In genomic region chr10:11186330-11186729, GRCh38 we compare ENCODE assay signal across 21 cellular contexts.
A peak's percentile ranks its signal among the peaks of the same experiment; 100 is the strongest.
DNase-seq lines count a peak whose midpoint lies in the region; ATAC-seq and TF ChIP-seq lines count a peak whose summit lies in the region.
"Had no signal": no experiment of that assay in that cellular context is flagged by ENCODE, and none has a peak within 500 bp of the region (broad histone marks: within the 10 kb centered on the region; RNA-seq: fewer than 3 reads in every experiment).

No MANE protein-coding gene starts in this region.

- peak overlapping the region; percentile 52 for H3K27ac Mint-ChIP-seq in activated naive CD4-positive, alpha-beta T cell treated with anti-CD3 and anti-CD28 coated beads for 36 hours
- H3K27ac Mint-ChIP-seq in IgD-negative memory B cell = peak overlapping the region; percentile 79 to 93 (median 85)
- H3K27ac Mint-ChIP-seq in activated T-helper 17 cell treated with anti-CD3 and anti-CD28 coated beads, Interleukin-2, amount 50 U/mL, for 72 hours = peak overlapping the region; percentile 51
- H3K27ac Mint-ChIP-seq in naive thymus-derived CD8-positive, alpha-beta T cell = peak overlapping the region in 7 of 10 donors; percentile 16 to 74 (median 50)
- H3K27ac Mint-ChIP-seq: brain, mesothelial cell of epicardium, neural progenitor cell, type B pancreatic cell had no signal

- no peak for TF ChIP-seq CTCF in osteoblast (IDR thresholded peaks at IDR 0.05; ENCODE audit: extremely low read depth, low read depth, low read length)

- H4K20me1 ChIP-seq in osteoblast (ENCODE audit: insufficient read depth, low read length) = no peaks in the 10 kb centered on the region

- DNase-seq in activated naive CD4-positive, alpha-beta T cell treated with anti-CD3 and anti-CD28 coated beads for 36 hours = no peak
- DNase-seq in activated naive CD4-positive, alpha-beta T cell treated with anti-CD3 and anti-CD28 coated beads, Interleukin-2, amount 50 U/mL, for 16 hours = no peak
- DNase-seq in naive thymus-derived CD8-positive, alpha-beta T cell = no peak
- DNase-seq in osteoblast (ENCODE audit: insufficient read length, low spot score, missing footprints) (no peak), GF-D8 (lab: John Stamatoyannopoulos, UW) (no peak), midbrain (lab: John Stamatoyannopoulos, UW) (no peak)
- DNase-seq: DMS79 treated with DMSO at 0.1 percent for 48 hours, NCI-H1048, NCI-H1930, NCI-H226, psoas muscle, WERI-Rb-1 had no signal

- H2AFZ ChIP-seq in osteoblast (ENCODE audit: low read length) = no peak overlapping the region
- H2AFZ ChIP-seq: neural progenitor cell had no signal

- H3K9me3 Mint-ChIP-seq in activated naive CD4-positive, alpha-beta T cell treated with anti-CD3 and anti-CD28 coated beads for 36 hours = peaks cover 8% of the 10 kb centered on the region
- peaks cover 0 to 8% (median 6%) of the 10 kb centered on the region in 3 donors for H3K9me3 Mint-ChIP-seq in IgD-negative memory B cell
- no peaks in the 10 kb centered on the region for H3K9me3 Mint-ChIP-seq in activated T-helper 17 cell treated with anti-CD3 and anti-CD28 coated beads, Interleukin-2, amount 50 U/mL, for 72 hours
- peaks cover 0 to 14% (median 3%) of the 10 kb centered on the region in 9 donors for H3K9me3 Mint-ChIP-seq in naive thymus-derived CD8-positive, alpha-beta T cell
- H3K9me3 Mint-ChIP-seq: type B pancreatic cell had no signal

- H3K36me3 ChIP-seq in osteoblast (ENCODE audit: insufficient read depth, low read length) = no peaks in the 10 kb centered on the region
- H3K36me3 ChIP-seq: neural progenitor cell, WERI-Rb-1 had no signal

- no peak overlapping the region for H3K27ac ChIP-seq in osteoblast (ENCODE audit: low read depth, low read length)
- H3K27ac ChIP-seq: KMS-11, neural progenitor cell, psoas muscle, skin epidermis, WERI-Rb-1 had no signal

- H3K4me3 ChIP-seq in osteoblast (ENCODE audit: insufficient read depth, low read length) = no peak overlapping the region
- H3K4me3 ChIP-seq: neural progenitor cell, psoas muscle, skin epidermis had no signal

- H3K36me3 Mint-ChIP-seq in activated naive CD4-positive, alpha-beta T cell treated with anti-CD3 and anti-CD28 coated beads for 36 hours (ENCODE audit: low read depth) = peaks cover 66% of the 10 kb centered on the region
- peaks cover 20% of the 10 kb centered on the region for H3K36me3 Mint-ChIP-seq in IgD-negative memory B cell
- no peaks in the 10 kb centered on the region for H3K36me3 Mint-ChIP-seq in activated T-helper 17 cell treated with anti-CD3 and anti-CD28 coated beads, Interleukin-2, amount 50 U/mL, for 72 hours (ENCODE audit: low read depth)
- H3K36me3 Mint-ChIP-seq in naive thymus-derived CD8-positive, alpha-beta T cell = peaks cover 23 to 93% (median 52%) of the 10 kb centered on the region in 3 donors
- H3K36me3 Mint-ChIP-seq: type B pancreatic cell had no signal

- peaks cover 94% of the 10 kb centered on the region for H3K4me1 Mint-ChIP-seq in activated naive CD4-positive, alpha-beta T cell treated with anti-CD3 and anti-CD28 coated beads for 36 hours (ENCODE audit: low read depth)
- peaks cover 68 to 83% (median 78%) of the 10 kb centered on the region in 3 donors for H3K4me1 Mint-ChIP-seq in IgD-negative memory B cell
- peaks cover 77% of the 10 kb centered on the region for H3K4me1 Mint-ChIP-seq in activated T-helper 17 cell treated with anti-CD3 and anti-CD28 coated beads, Interleukin-2, amount 50 U/mL, for 72 hours
- peaks cover 59 to 100% (median 94%) of the 10 kb centered on the region in 4 donors for H3K4me1 Mint-ChIP-seq in naive thymus-derived CD8-positive, alpha-beta T cell

- H3K4me2 ChIP-seq in osteoblast (ENCODE audit: insufficient read depth, low read length) = no peak overlapping the region
- H3K4me2 ChIP-seq: KMS-11, neural progenitor cell had no signal

- H3K79me2 ChIP-seq in osteoblast (ENCODE audit: insufficient read depth, low read length) = no peaks in the 10 kb centered on the region

- CTCF ChIA-PET in activated naive CD4-positive, alpha-beta T cell treated with anti-CD3 and anti-CD28 coated beads for 36 hours (lab: Charles Lee) = no interaction called here

- peak; percentile 27 for ATAC-seq in activated T-helper 17 cell treated with anti-CD3 and anti-CD28 coated beads, Interleukin-2, amount 50 U/mL, for 72 hours (replicated peaks)
- no peak for ATAC-seq in naive thymus-derived CD8-positive, alpha-beta T cell
- ATAC-seq: Panc1, psoas muscle had no signal

- H3K27me3 ChIP-seq in osteoblast (ENCODE audit: insufficient read depth, low read length) = no peaks in the 10 kb centered on the region
- H3K27me3 ChIP-seq: neural progenitor cell had no signal

- H3K9me3 ChIP-seq in osteoblast (ENCODE audit: low read depth, low read length) = no peaks in the 10 kb centered on the region
- H3K9me3 ChIP-seq: psoas muscle had no signal

- H3K4me1 ChIP-seq in osteoblast (ENCODE audit: insufficient read depth, low read length) = no peaks in the 10 kb centered on the region

- intact Hi-C loops in activated naive CD4-positive, alpha-beta T cell treated with anti-CD3 and anti-CD28 coated beads for 36 hours (cut with micrococcal nuclease) = no loop called here

- no peak overlapping the region for H3K4me3 Mint-ChIP-seq in activated naive CD4-positive, alpha-beta T cell treated with anti-CD3 and anti-CD28 coated beads for 36 hours
- H3K4me3 Mint-ChIP-seq in IgD-negative memory B cell = peak overlapping the region; percentile 1 to 81 (median 42)
- H3K4me3 Mint-ChIP-seq in activated T-helper 17 cell treated with anti-CD3 and anti-CD28 coated beads, Interleukin-2, amount 50 U/mL, for 72 hours = no peak overlapping the region
- H3K4me3 Mint-ChIP-seq in naive thymus-derived CD8-positive, alpha-beta T cell = peak overlapping the region in 8 of 10 donors; percentile 2 to 67 (median 52)
- H3K4me3 Mint-ChIP-seq: brain, mesothelial cell of epicardium, neural progenitor cell, type B pancreatic cell had no signal

- H3K27me3 Mint-ChIP-seq in activated naive CD4-positive, alpha-beta T cell treated with anti-CD3 and anti-CD28 coated beads for 36 hours (ENCODE audit: low read depth) = no peaks in the 10 kb centered on the region
- no peaks in the 10 kb centered on the region for H3K27me3 Mint-ChIP-seq in IgD-negative memory B cell
- H3K27me3 Mint-ChIP-seq in activated T-helper 17 cell treated with anti-CD3 and anti-CD28 coated beads, Interleukin-2, amount 50 U/mL, for 72 hours = no peaks in the 10 kb centered on the region
- H3K27me3 Mint-ChIP-seq in naive thymus-derived CD8-positive, alpha-beta T cell = no peaks in the 10 kb centered on the region

- POLR2A ChIA-PET in naive thymus-derived CD8-positive, alpha-beta T cell (lab: Charles Lee) = no interaction called here

Comparison
In these comparisons a context has a peak if more than half of its experiments do, and no peak if none do; other contexts are left out.
1. H3K4me3 Mint-ChIP-seq: peak in IgD-negative memory B cell (4 of 4) and naive thymus-derived CD8-positive, alpha-beta T cell (8 of 10); none in activated naive CD4-positive, alpha-beta T cell treated with anti-CD3 and anti-CD28 coated beads for 36 hours (single experiment) and activated T-helper 17 cell treated with anti-CD3 and anti-CD28 coated beads, Interleukin-2, amount 50 U/mL, for 72 hours (single experiment).
2. Peak in every context shown above with its lines, with median percentiles within 50 percentile points of each other: H3K27ac Mint-ChIP-seq.